In genomic region chr11:128518493-128519207, GRCh38 we compare ENCODE assay signal across 1 cellular context.
TF ChIP-seq lines count a peak whose summit lies in the region.

No MANE protein-coding gene starts in this region.

TF ChIP-seq in SK-N-SH treated with all-trans-retinoic acid at 6 μM for 48 hours, 23 proteins besides CTCF, POLR2A, EP300 and RAD21 (continued from another document):
- TF ChIP-seq, protein P1, sequence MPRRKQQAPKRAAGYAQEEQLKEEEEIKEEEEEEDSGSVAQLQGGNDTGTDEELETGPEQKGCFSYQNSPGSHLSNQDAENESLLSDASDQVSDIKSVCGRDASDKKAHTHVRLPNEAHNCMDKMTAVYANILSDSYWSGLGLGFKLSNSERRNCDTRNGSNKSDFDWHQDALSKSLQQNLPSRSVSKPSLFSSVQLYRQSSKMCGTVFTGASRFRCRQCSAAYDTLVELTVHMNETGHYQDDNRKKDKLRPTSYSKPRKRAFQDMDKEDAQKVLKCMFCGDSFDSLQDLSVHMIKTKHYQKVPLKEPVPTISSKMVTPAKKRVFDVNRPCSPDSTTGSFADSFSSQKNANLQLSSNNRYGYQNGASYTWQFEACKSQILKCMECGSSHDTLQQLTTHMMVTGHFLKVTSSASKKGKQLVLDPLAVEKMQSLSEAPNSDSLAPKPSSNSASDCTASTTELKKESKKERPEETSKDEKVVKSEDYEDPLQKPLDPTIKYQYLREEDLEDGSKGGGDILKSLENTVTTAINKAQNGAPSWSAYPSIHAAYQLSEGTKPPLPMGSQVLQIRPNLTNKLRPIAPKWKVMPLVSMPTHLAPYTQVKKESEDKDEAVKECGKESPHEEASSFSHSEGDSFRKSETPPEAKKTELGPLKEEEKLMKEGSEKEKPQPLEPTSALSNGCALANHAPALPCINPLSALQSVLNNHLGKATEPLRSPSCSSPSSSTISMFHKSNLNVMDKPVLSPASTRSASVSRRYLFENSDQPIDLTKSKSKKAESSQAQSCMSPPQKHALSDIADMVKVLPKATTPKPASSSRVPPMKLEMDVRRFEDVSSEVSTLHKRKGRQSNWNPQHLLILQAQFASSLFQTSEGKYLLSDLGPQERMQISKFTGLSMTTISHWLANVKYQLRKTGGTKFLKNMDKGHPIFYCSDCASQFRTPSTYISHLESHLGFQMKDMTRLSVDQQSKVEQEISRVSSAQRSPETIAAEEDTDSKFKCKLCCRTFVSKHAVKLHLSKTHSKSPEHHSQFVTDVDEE (CRISPR knock-in tag; IDR thresholded peaks at IDR 0.05) = no peak
- TF ChIP-seq TCF4 (CRISPR knock-in tag; IDR thresholded peaks at IDR 0.05; ENCODE audit: borderline replicate concordance) (no peak), ZNF565 (CRISPR knock-in tag; conservative IDR thresholded peaks at IDR 0.05; ENCODE audit: low read depth) (no peak), ESRRG (CRISPR knock-in tag; IDR thresholded peaks at IDR 0.05) (no peak), ZFP3 (CRISPR knock-in tag; IDR thresholded peaks at IDR 0.05) (no peak), BACH2 (CRISPR knock-in tag; IDR thresholded peaks at IDR 0.05; ENCODE audit: borderline replicate concordance) (no peak)
- TF ChIP-seq, protein P2, sequence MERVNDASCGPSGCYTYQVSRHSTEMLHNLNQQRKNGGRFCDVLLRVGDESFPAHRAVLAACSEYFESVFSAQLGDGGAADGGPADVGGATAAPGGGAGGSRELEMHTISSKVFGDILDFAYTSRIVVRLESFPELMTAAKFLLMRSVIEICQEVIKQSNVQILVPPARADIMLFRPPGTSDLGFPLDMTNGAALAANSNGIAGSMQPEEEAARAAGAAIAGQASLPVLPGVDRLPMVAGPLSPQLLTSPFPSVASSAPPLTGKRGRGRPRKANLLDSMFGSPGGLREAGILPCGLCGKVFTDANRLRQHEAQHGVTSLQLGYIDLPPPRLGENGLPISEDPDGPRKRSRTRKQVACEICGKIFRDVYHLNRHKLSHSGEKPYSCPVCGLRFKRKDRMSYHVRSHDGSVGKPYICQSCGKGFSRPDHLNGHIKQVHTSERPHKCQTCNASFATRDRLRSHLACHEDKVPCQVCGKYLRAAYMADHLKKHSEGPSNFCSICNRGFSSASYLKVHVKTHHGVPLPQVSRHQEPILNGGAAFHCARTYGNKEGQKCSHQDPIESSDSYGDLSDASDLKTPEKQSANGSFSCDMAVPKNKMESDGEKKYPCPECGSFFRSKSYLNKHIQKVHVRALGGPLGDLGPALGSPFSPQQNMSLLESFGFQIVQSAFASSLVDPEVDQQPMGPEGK (CRISPR knock-in tag; IDR thresholded peaks at IDR 0.05; ENCODE audit: borderline replicate concordance) = no peak
